Comparison of ENCODE assay signal across 8 cellular contexts in genomic region chr14:54773171-54774006, GRCh38.
DNase-seq lines count a peak whose midpoint lies in the region; ATAC-seq and TF ChIP-seq lines count a peak whose summit lies in the region.

No MANE protein-coding gene starts in this region.

- no peak overlapping the region for H4K12ac ChIP-seq in trophoblast cell (ENCODE audit: low read depth, low read length)

- H3K9me2 ChIP-seq in GM23338 (ENCODE audit: insufficient read depth), result no peaks in the 10 kb centered on the region

- peak overlapping the region; percentile 81 for H3K9ac ChIP-seq in adipocyte (ENCODE audit: low read length)
- no peak overlapping the region for H3K9ac ChIP-seq in trophoblast cell (ENCODE audit: low read length)

- peaks cover 20% of the 10 kb centered on the region for H3K4me1 Mint-ChIP-seq in GM23338

- H3K27ac ChIP-seq in GM23338 (ENCODE audit: low read depth), result no peak overlapping the region
- peak overlapping the region; percentile 93 for H3K27ac ChIP-seq in cardiac muscle cell
- H3K27ac ChIP-seq in trophoblast cell (ENCODE audit: low read depth, low read length), result peak overlapping the region; percentile 93
- peak overlapping the region; percentile 69 to 87 (median 80) for H3K27ac ChIP-seq in upper lobe of left lung

- H3K27me3 ChIP-seq in GM23338 (ENCODE audit: insufficient read depth) (no peaks in the 10 kb centered on the region), MG63 (no peaks in the 10 kb centered on the region), adipocyte (replicated peaks; ENCODE audit: control insufficient read depth, insufficient read depth, low read length) (no peaks in the 10 kb centered on the region), cardiac muscle cell (no peaks in the 10 kb centered on the region), trophoblast cell (ENCODE audit: insufficient read depth, low read length) (no peaks in the 10 kb centered on the region), upper lobe of left lung (no peaks in the 10 kb centered on the region)

- H3K4me3 Mint-ChIP-seq in GM23338, result peak overlapping the region; percentile 11; the same call in 1 of the 3 replicates

- H2BK12ac ChIP-seq in trophoblast cell (ENCODE audit: low read length), result no peak overlapping the region

- peak overlapping the region; percentile 51 for H4K8ac ChIP-seq in trophoblast cell (ENCODE audit: low read depth, low read length)

- H3K4me1 ChIP-seq in GM23338 (ENCODE audit: insufficient read depth) (peaks cover 7% of the 10 kb centered on the region), adipocyte (ENCODE audit: control insufficient read depth, insufficient read depth, low read length) (peaks cover 40% of the 10 kb centered on the region), cardiac muscle cell (ENCODE audit: low read depth) (peaks cover 50% of the 10 kb centered on the region), trophoblast cell (ENCODE audit: control insufficient read depth in 1 of 2, insufficient read depth in 2 of 2, low read length in 2 of 2) (peaks cover 5 to 13% of the 10 kb centered on the region in 2 experiments), upper lobe of left lung (peaks cover 24 to 32% (median 27%) of the 10 kb centered on the region in 4 donors)

- no peaks in the 10 kb centered on the region for H3K36me3 Mint-ChIP-seq in GM23338 (ENCODE audit: low read depth)

- no peak for TF ChIP-seq POLR2A in upper lobe of left lung (IDR thresholded peaks at IDR 0.05)

- WGBS in trophoblast cell (ENCODE audit: extremely low coverage, insufficient coverage, insufficient read length), result no CpG with 5 or more reads among the region's 19 CpGs
- 23 to 32% methylated on average over 9 to 19 of the region's 19 CpGs for WGBS in upper lobe of left lung, 2 donors

- H3K9me3 ChIP-seq in MG63 (no peaks in the 10 kb centered on the region), adipocyte (ENCODE audit: control insufficient read depth, low read length) (no peaks in the 10 kb centered on the region), cardiac muscle cell (ENCODE audit: low read depth) (no peaks in the 10 kb centered on the region), trophoblast cell (ENCODE audit: insufficient read depth, low read depth, low read length) (no peaks in the 10 kb centered on the region), upper lobe of left lung (no peaks in the 10 kb centered on the region)

- H2BK5ac ChIP-seq in trophoblast cell (ENCODE audit: low read depth, low read length, poor library complexity), result peak overlapping the region; percentile 53

- peaks cover 14% of the 10 kb centered on the region for H3K27me3 Mint-ChIP-seq in GM23338 (ENCODE audit: insufficient read depth, low read depth, poor library complexity)

- no peaks in the 10 kb centered on the region for H4K20me1 ChIP-seq in GM23338 (replicated peaks; ENCODE audit: insufficient read depth)

- no peaks in the 10 kb centered on the region for H3K79me2 ChIP-seq in GM23338 (replicated peaks; ENCODE audit: insufficient read depth)
- no peaks in the 10 kb centered on the region for H3K79me2 ChIP-seq in trophoblast cell (ENCODE audit: control insufficient read depth, insufficient read depth, low read length, poor library complexity)

- H3F3A ChIP-seq in GM23338 (replicated peaks; ENCODE audit: low read depth), result no peaks in the 10 kb centered on the region

- H3K23ac ChIP-seq in trophoblast cell (ENCODE audit: low read length), result no peak overlapping the region

- H2BK120ac ChIP-seq in trophoblast cell (ENCODE audit: insufficient read depth, low read length, poor library complexity), result peak overlapping the region; percentile 55

- TF ChIP-seq EP300 in upper lobe of left lung (IDR thresholded peaks at IDR 0.05), result peak in 3 of 4 donors; percentile 53 to 86 (median 82)

- H3K4me2 ChIP-seq in GM23338, result peak overlapping the region; percentile 21
- H3K4me2 ChIP-seq in trophoblast cell (ENCODE audit: low read length), result peak overlapping the region; percentile 26

- no peaks in the 10 kb centered on the region for H3K36me3 ChIP-seq in GM23338 (ENCODE audit: insufficient read depth)
- peaks cover 18% of the 10 kb centered on the region for H3K36me3 ChIP-seq in MG63
- peaks cover 51% of the 10 kb centered on the region for H3K36me3 ChIP-seq in adipocyte (ENCODE audit: control insufficient read depth, insufficient read depth, low read length, severe bottlenecking)
- peaks cover 21% of the 10 kb centered on the region for H3K36me3 ChIP-seq in cardiac muscle cell
- peaks cover 30 to 53% of the 10 kb centered on the region in 2 experiments for H3K36me3 ChIP-seq in trophoblast cell (ENCODE audit: control insufficient read depth in 1 of 2, insufficient read depth in 2 of 2, low read length in 2 of 2)
- H3K36me3 ChIP-seq in upper lobe of left lung, result peaks cover 0 to 24% (median 0%) of the 10 kb centered on the region in 4 donors

- no peak overlapping the region for H2AK5ac ChIP-seq in trophoblast cell (ENCODE audit: low read length)

- ATAC-seq in GM23338 (peak; percentile 93), upper lobe of left lung (ENCODE audit: low FRiP score in 2 of 2) (peak; percentile 91 to 92)

- no peak overlapping the region for H3K14ac ChIP-seq in trophoblast cell (ENCODE audit: low read length)

- DNase-seq in DMS53 (lab: John Stamatoyannopoulos, UW) (peak; percentile 94), GM23338 (ENCODE audit: low spot score) (peak; percentile 96), MG63 (peak; percentile 93), SKM-1 treated with dmso at 0.1 percent for 144 hours (lab: John Stamatoyannopoulos, UW; ENCODE audit: unreplicated experiment) (peak; percentile 41), adipocyte (ENCODE audit: low read depth) (peak; percentile 98), cardiac muscle cell (ENCODE audit: low read depth in 1 of 2, low spot score in 1 of 2) (peak; percentile 89 to 100), trophoblast cell (peak; percentile 98 to 100), upper lobe of left lung (peak; percentile 78 to 84)

- no peaks in the 10 kb centered on the region; the same call in 2 of the 3 replicates for H3K9me3 Mint-ChIP-seq in GM23338

- H3K4me3 ChIP-seq in GM23338, result no peak overlapping the region
- H3K4me3 ChIP-seq in MG63, result no peak overlapping the region
- peak overlapping the region; percentile 52 for H3K4me3 ChIP-seq in adipocyte (ENCODE audit: low read length)
- no peak overlapping the region for H3K4me3 ChIP-seq in cardiac muscle cell
- no peak overlapping the region for H3K4me3 ChIP-seq in trophoblast cell (ENCODE audit: low read depth, low read length)
- H3K4me3 ChIP-seq in upper lobe of left lung, result no peak overlapping the region

- peak overlapping the region; percentile 80 for H3K27ac Mint-ChIP-seq in GM23338

- H3K4ac ChIP-seq in trophoblast cell (ENCODE audit: low read depth, low read length), result no peak overlapping the region

- no peak overlapping the region for H3K18ac ChIP-seq in trophoblast cell (ENCODE audit: low read length)

- peaks cover 4% of the 10 kb centered on the region for H3K79me1 ChIP-seq in trophoblast cell (ENCODE audit: low read length)

- peak; percentile 59 to 69 for TF ChIP-seq CTCF in GM23338 (conservative IDR thresholded peaks at IDR 0.05; ENCODE audit: low read depth in 2 of 2)
- TF ChIP-seq CTCF in cardiac muscle cell (IDR thresholded peaks at IDR 0.05; ENCODE audit: low read depth, low read length), result peak; percentile 70
- peak; percentile 47 to 87 (median 76) for TF ChIP-seq CTCF in upper lobe of left lung (IDR thresholded peaks at IDR 0.05)

- peak overlapping the region; percentile 57 for H4K91ac ChIP-seq in trophoblast cell (ENCODE audit: low read depth, low read length)

- H2AFZ ChIP-seq in GM23338 (no peak overlapping the region), trophoblast cell (ENCODE audit: insufficient read depth, low read length, poor library complexity) (peak overlapping the region; percentile 31)

TF ChIP-seq in GM23338, 12 proteins besides CTCF, POLR2A, EP300 and RAD21 (continues in another document):
- TF ChIP-seq CREB1 (CRISPR knock-in tag; IDR thresholded peaks at IDR 0.05; ENCODE audit: low read depth) (peak; percentile 83), STAT1 (IDR thresholded peaks at IDR 0.05; ENCODE audit: unreplicated experiment) (no peak), JUNB (IDR thresholded peaks at IDR 0.05; ENCODE audit: unreplicated experiment) (no peak), EZH2phosphoT487 (IDR thresholded peaks at IDR 0.05; ENCODE audit: unreplicated experiment) (no peak), ZNF114 (CRISPR knock-in tag; IDR thresholded peaks at IDR 0.05) (no peak), ZNF331 (CRISPR knock-in tag; IDR thresholded peaks at IDR 0.05; ENCODE audit: low read depth) (no peak)

Comparison
In these comparisons a context has a peak if more than half of its experiments do, and no peak if none do; other contexts are left out.
1. DNase-seq: peak in every context shown above with its lines; median percentile 99 in trophoblast cell; 98 in adipocyte; 96 in GM23338; 94 in cardiac muscle cell; 94 in DMS53; 93 in MG63; 81 in upper lobe of left lung; 41 in SKM-1 treated with dmso at 0.1 percent for 144 hours.